In genomic region chr10:4663162-4663992, GRCh38 we compare ENCODE assay signal across 8 cellular contexts.
DNase-seq lines count a peak whose midpoint lies in the region; ATAC-seq, FAIRE-seq and TF ChIP-seq lines count a peak whose summit lies in the region.

No MANE protein-coding gene starts in this region.

- H3K4me3 ChIP-seq in cardiac fibroblast (replicated peaks in 1 of 2; ENCODE audit: low read depth in 2 of 2, low read length in 2 of 2) (no peak overlapping the region), HepG2 (replicated peaks in 1 of 3; ENCODE audit: insufficient read depth in 1 of 3, low read depth in 2 of 3, low read length in 3 of 3) (0 out of 6 replicates have a peak overlapping the region, but pooled peaks of 1 of the 3 experiments have one; percentile 0), upper lobe of right lung (no peak overlapping the region)

- no peak for TF ChIP-seq POLR2A in HepG2 (IDR thresholded peaks at IDR 0.05; ENCODE audit: insufficient read depth in 1 of 2, low read depth in 2 of 2, low read length in 2 of 2)

- no peaks in the 10 kb centered on the region for H4K20me1 ChIP-seq in HepG2 (ENCODE audit: insufficient read depth, low read length)

- no peaks in the 10 kb centered on the region for H3K79me2 ChIP-seq in HepG2 (ENCODE audit: insufficient read depth, low read length)

- peak; percentile 76 for ATAC-seq in GM19328 (IDR thresholded peaks at IDR 0.05; ENCODE audit: unreplicated experiment)
- peak; percentile 87 for ATAC-seq in HG03460 (IDR thresholded peaks at IDR 0.05; ENCODE audit: unreplicated experiment)
- ATAC-seq in HepG2: peak; percentile 82
- ATAC-seq in upper lobe of right lung: peak; percentile 97
- ATAC-seq in GM19023 (IDR thresholded peaks at IDR 0.05; ENCODE audit: unreplicated experiment): no peak

- peak overlapping the region; percentile 34 for H3K4me2 ChIP-seq in HepG2 (ENCODE audit: low read depth, low read length)

- H3K36me3 ChIP-seq in HepG2 (replicated peaks in 1 of 2; ENCODE audit: control insufficient read depth in 1 of 2, insufficient read depth in 2 of 2, low read length in 2 of 2): no peaks in the 10 kb centered on the region
- H3K36me3 ChIP-seq in upper lobe of right lung: no peaks in the 10 kb centered on the region

- TF ChIP-seq EP300 in HepG2 (IDR thresholded peaks at IDR 0.05; ENCODE audit: low read depth in 2 of 2, low read length in 2 of 2) (peak in 1 of 2 experiments; percentile 63; a peak in 1 of 4 replicates), HepG2 (CRISPR knock-in tag; IDR thresholded peaks at IDR 0.05; ENCODE audit: borderline replicate concordance) (no peak; the same call in 1 of the 2 replicates)

- POLR2A ChIA-PET in HepG2 (lab: Yijun Ruan, JAX): interaction anchor here (0.9 to 1.1 kb wide), 2 partner anchors 62 to 70 kb away, joined by 4 read pairs; no protein-coding TSS in a partner anchor

- in situ Hi-C loops in HepG2 (cut with HindIII; ENCODE audit: extremely low pct_ligation_motif_present, low pct_unique_long_range_greater_than_20kb): no loop called here

- H3K27ac ChIP-seq in HepG2 (ENCODE audit: extremely low read length, insufficient read depth, low read length): peak overlapping the region; percentile 25
- peak overlapping the region; percentile 77 for H3K27ac ChIP-seq in upper lobe of right lung

- WGBS in HepG2 (ENCODE audit: low lambda C conversion rate): 7% methylated on average over 9 of the region's 9 CpGs

- H2AFZ ChIP-seq in HepG2 (ENCODE audit: low read length): no peak overlapping the region

- no peak for TF ChIP-seq CTCF in cardiac fibroblast (IDR thresholded peaks at IDR 0.05; ENCODE audit: low read depth, low read length)
- no peak for TF ChIP-seq CTCF in HepG2 (CRISPR knock-in tag; IDR thresholded peaks at IDR 0.05)
- TF ChIP-seq CTCF in upper lobe of right lung (IDR thresholded peaks at IDR 0.05): no peak

- no peak overlapping the region; the same call in 1 of the 2 replicates for H3K9ac ChIP-seq in HepG2 (ENCODE audit: insufficient read depth, low read depth, low read length)

- peak; percentile 65 for FAIRE-seq in HepG2 (lab: Jason Lieb, UNC)

- H3K27me3 ChIP-seq in HepG2 (ENCODE audit: control insufficient read depth in 1 of 2, insufficient read depth in 2 of 2, low read length in 2 of 2) (no peaks in the 10 kb centered on the region), upper lobe of right lung (no peaks in the 10 kb centered on the region)

- BruUV-seq in HepG2 (replicated peaks; lab: Mats Ljungman, UMichigan): TSS peak; percentile 60

- TF ChIP-seq RAD21 in HepG2 (CRISPR knock-in tag; IDR thresholded peaks at IDR 0.05): no peak

- H3K9me3 ChIP-seq in HepG2 (ENCODE audit: low read length) (no peaks in the 10 kb centered on the region), upper lobe of right lung (no peaks in the 10 kb centered on the region)

- intact Hi-C loops in HepG2 (cut with micrococcal nuclease; ENCODE audit: unreplicated experiment) (loop anchor here (5.0 kb wide), 1 partner anchor 99 kb away; no protein-coding TSS in a partner anchor), upper lobe of right lung (cut with DNase I) (no loop called here)

- DNase-seq in CD1c-positive myeloid dendritic cell (ENCODE audit: extremely low spot score): peak; percentile 44
- DNase-seq in NCI-H748 treated with DMSO at 0.1 percent for 48 hours (lab: John Stamatoyannopoulos, UW): peak; percentile 59
- DNase-seq in cardiac fibroblast (ENCODE audit: low read depth in 2 of 2): peak; percentile 99 to 100
- peak; percentile 85 for DNase-seq in HepG2 (ENCODE audit: low spot score)
- DNase-seq in upper lobe of right lung: no peak

- H3K4me1 ChIP-seq in HepG2 (ENCODE audit: insufficient read depth, low read length): peaks cover 41% of the 10 kb centered on the region
- H3K4me1 ChIP-seq in upper lobe of right lung: peaks cover 11% of the 10 kb centered on the region

- CTCF ChIA-PET in HepG2 (lab: Yijun Ruan, JAX; ENCODE audit: low intra/inter-chr PET ratio, low total read pairs): no interaction called here

TF ChIP-seq in HepG2, 621 proteins besides CTCF, POLR2A, EP300 and RAD21 (continues in another document):
- TF ChIP-seq CEBPG (CRISPR knock-in tag; IDR thresholded peaks at IDR 0.05) (peak; percentile 26; the same call in 1 of the 2 replicates), ZBTB46 (CRISPR knock-in tag; IDR thresholded peaks at IDR 0.05; ENCODE audit: borderline replicate concordance) (no peak), PBX3 (CRISPR knock-in tag; IDR thresholded peaks at IDR 0.05; ENCODE audit: borderline replicate concordance) (no peak), AGO1 (IDR thresholded peaks at IDR 0.05; ENCODE audit: low read depth, low read length, poor library complexity, severe bottlenecking) (no peak), SALL1 (CRISPR knock-in tag; IDR thresholded peaks at IDR 0.05) (0 out of 2 replicates have a peak, but pooled peaks have one; percentile 19), MLX (CRISPR knock-in tag; IDR thresholded peaks at IDR 0.05) (peak; percentile 62; the same call in 1 of the 2 replicates), KLF16 (CRISPR knock-in tag; IDR thresholded peaks at IDR 0.05) (peak in 1 of 2 experiments; percentile 58; a peak in 1 of 4 replicates), MYPOP (CRISPR knock-in tag; IDR thresholded peaks at IDR 0.05) (no peak), ZSCAN9 (CRISPR knock-in tag; IDR thresholded peaks at IDR 0.05; ENCODE audit: borderline replicate concordance) (0 out of 2 replicates have a peak, but pooled peaks have one; percentile 55), MEF2D (CRISPR knock-in tag; IDR thresholded peaks at IDR 0.05) (0 out of 2 replicates have a peak, but pooled peaks have one; percentile 35), KAT7 (CRISPR knock-in tag; IDR thresholded peaks at IDR 0.05; ENCODE audit: borderline replicate concordance) (no peak), SMYD3 (CRISPR knock-in tag; IDR thresholded peaks at IDR 0.05) (no peak), PHF20 (CRISPR knock-in tag; IDR thresholded peaks at IDR 0.05) (no peak), ZNF784 (CRISPR knock-in tag; IDR thresholded peaks at IDR 0.05; ENCODE audit: borderline replicate concordance) (no peak), ZNF335 (CRISPR knock-in tag; IDR thresholded peaks at IDR 0.05) (no peak), PHF8 (CRISPR knock-in tag; IDR thresholded peaks at IDR 0.05) (no peak), ZNF530 (CRISPR knock-in tag; IDR thresholded peaks at IDR 0.05; ENCODE audit: low read depth) (no peak), MTA1 (CRISPR knock-in tag; IDR thresholded peaks at IDR 0.05; ENCODE audit: borderline replicate concordance) (no peak)
